In genomic region chr10:100508691-100509150, GRCh38 we compare ENCODE assay signal across 8 cellular contexts. TPM values are rescaled to one million over a fixed set of nuclear protein-coding genes. Genes with fewer than 3 reads are reported as not detected.
DNase-seq lines count a peak whose midpoint lies in the region; ATAC-seq lines count a peak whose summit lies in the region.

No MANE protein-coding gene starts in this region.

- ATAC-seq in GM18511 (IDR thresholded peaks at IDR 0.05; ENCODE audit: unreplicated experiment) (peak; percentile 69), GM21360 (IDR thresholded peaks at IDR 0.05; ENCODE audit: unreplicated experiment) (no peak)

- intact Hi-C loops in CD4-positive, alpha-beta memory T cell (cut with micrococcal nuclease), result loop anchor here (1.0 to 5.0 kb wide), 6 partner anchors 10 to 661 kb away; no protein-coding TSS in a partner anchor

- H3K27me3 Mint-ChIP-seq in CD4-positive, alpha-beta memory T cell, result no peaks in the 10 kb centered on the region

- peak overlapping the region; percentile 22 for H3K27ac ChIP-seq in CD4-positive, alpha-beta memory T cell (ENCODE audit: low read depth, low read length)

- H3K36me3 Mint-ChIP-seq in CD4-positive, alpha-beta memory T cell, result peaks cover 25 to 38% of the 10 kb centered on the region in 2 donors

- CTCF ChIA-PET in CD4-positive, alpha-beta memory T cell (lab: Charles Lee; ENCODE audit: partially characterized antibody), result interaction anchor here (0.6 to 10.2 kb wide), 25 partner anchors 8 to 660 kb away, joined by 3 to 133 read pairs (median 5); partner anchors contain the start of genes HIF1AN, NDUFB8, SCD and SEC31B

- DNase-seq in CD4-positive, alpha-beta memory T cell, result peak; percentile 63 to 74 (median 68)
- DNase-seq in NCI-H2196 treated with DMSO at 0.1 percent for 48 hours (lab: John Stamatoyannopoulos, UW; ENCODE audit: unreplicated experiment) (peak; percentile 1), germinal center (ENCODE audit: low spot score) (peak; percentile 54), nucleus accumbens (lab: John Stamatoyannopoulos, UW) (no peak)
- DNase-seq in activated T-cell treated with anti-CD3 and anti-CD28 coated beads, Interleukin-2, amount 50 U/mL, for 1 hour, result peak; percentile 42
- DNase-seq in stimulated activated CD4-positive, alpha-beta T cell treated with anti-CD3 and anti-CD28 coated beads, Interleukin-4, amount 100 ng/mL, for 24 hours, result peak; percentile 56

- no peaks in the 10 kb centered on the region for H3K27me3 ChIP-seq in CD4-positive, alpha-beta memory T cell (ENCODE audit: insufficient read depth, low read length)

- no peaks in the 10 kb centered on the region for H3K9me3 Mint-ChIP-seq in CD4-positive, alpha-beta memory T cell

- peaks cover 42 to 66% (median 51%) of the 10 kb centered on the region in 4 donors for H3K4me1 Mint-ChIP-seq in CD4-positive, alpha-beta memory T cell

- no peaks in the 10 kb centered on the region for H3K9me3 ChIP-seq in CD4-positive, alpha-beta memory T cell (ENCODE audit: control insufficient read depth in 1 of 2, low read length in 2 of 2)

- peak overlapping the region in 1 of 2 donors; percentile 3 for H3K4me3 ChIP-seq in CD4-positive, alpha-beta memory T cell (ENCODE audit: low read length in 2 of 2)

- H3K4me3 Mint-ChIP-seq in CD4-positive, alpha-beta memory T cell, result peak overlapping the region; percentile 16 to 90 (median 66)

- H3K27ac Mint-ChIP-seq in CD4-positive, alpha-beta memory T cell, result peak overlapping the region; percentile 58 to 94 (median 86)

- H3K4me1 ChIP-seq in CD4-positive, alpha-beta memory T cell (ENCODE audit: insufficient read depth, low read length), result peaks cover 58% of the 10 kb centered on the region

- H3K36me3 ChIP-seq in CD4-positive, alpha-beta memory T cell (ENCODE audit: insufficient read depth, low read length), result peaks cover 11% of the 10 kb centered on the region

- POLR2A ChIA-PET in CD4-positive, alpha-beta memory T cell (lab: Charles Lee; ENCODE audit: partially characterized antibody), result interaction anchor here (0.9 to 4.1 kb wide), 5 partner anchors 9 to 74 kb away, joined by 3 to 23 read pairs (median 6); partner anchors contain the start of gene HIF1AN

RNA-seq across cellular contexts. Expression of gene SEC31B, which starts 10.9 kb away (rescaled TPM):
- total RNA-seq in CD4-positive, alpha-beta memory T cell, result 10 to 100 TPM; 64.0 to 70.9 TPM
- 1 to 10 TPM in 1 of 2 donors, under 1 TPM in 1; 0.76 to 2.4 TPM for polyA plus RNA-seq in CD4-positive, alpha-beta memory T cell

RNA-seq across cellular contexts. Expression of gene NDUFB8, which starts 20.9 kb away (rescaled TPM):
- 100 to 1,000 TPM; 141 to 162 TPM for total RNA-seq in CD4-positive, alpha-beta memory T cell
- polyA plus RNA-seq in CD4-positive, alpha-beta memory T cell, result 100 to 1,000 TPM; 473 to 613 TPM

RNA-seq across cellular contexts. Expression of gene HIF1AN, which starts 27.0 kb away (rescaled TPM):
- total RNA-seq in CD4-positive, alpha-beta memory T cell, result 10 to 100 TPM; 69.6 to 69.8 TPM
- 10 to 100 TPM; 26.8 to 36.8 TPM for polyA plus RNA-seq in CD4-positive, alpha-beta memory T cell

RNA-seq across cellular contexts. Expression of gene WNT8B, which starts 45.9 kb away (rescaled TPM):
- total RNA-seq in CD4-positive, alpha-beta memory T cell, result not detected
- not detected for polyA plus RNA-seq in CD4-positive, alpha-beta memory T cell

Comparison
In these comparisons a context has a peak if more than half of its experiments do, and no peak if none do; other contexts are left out.
1. DNase-seq: peak in CD4-positive, alpha-beta memory T cell (5 of 5), NCI-H2196 treated with DMSO at 0.1 percent for 48 hours (single experiment), activated T-cell treated with anti-CD3 and anti-CD28 coated beads, Interleukin-2, amount 50 U/mL, for 1 hour (single experiment), germinal center (single experiment) and stimulated activated CD4-positive, alpha-beta T cell treated with anti-CD3 and anti-CD28 coated beads, Interleukin-4, amount 100 ng/mL, for 24 hours (single experiment); none in nucleus accumbens (0 of 56).